Comparison of ENCODE assay signal across 8 cellular contexts in the genomic region with DNA sequence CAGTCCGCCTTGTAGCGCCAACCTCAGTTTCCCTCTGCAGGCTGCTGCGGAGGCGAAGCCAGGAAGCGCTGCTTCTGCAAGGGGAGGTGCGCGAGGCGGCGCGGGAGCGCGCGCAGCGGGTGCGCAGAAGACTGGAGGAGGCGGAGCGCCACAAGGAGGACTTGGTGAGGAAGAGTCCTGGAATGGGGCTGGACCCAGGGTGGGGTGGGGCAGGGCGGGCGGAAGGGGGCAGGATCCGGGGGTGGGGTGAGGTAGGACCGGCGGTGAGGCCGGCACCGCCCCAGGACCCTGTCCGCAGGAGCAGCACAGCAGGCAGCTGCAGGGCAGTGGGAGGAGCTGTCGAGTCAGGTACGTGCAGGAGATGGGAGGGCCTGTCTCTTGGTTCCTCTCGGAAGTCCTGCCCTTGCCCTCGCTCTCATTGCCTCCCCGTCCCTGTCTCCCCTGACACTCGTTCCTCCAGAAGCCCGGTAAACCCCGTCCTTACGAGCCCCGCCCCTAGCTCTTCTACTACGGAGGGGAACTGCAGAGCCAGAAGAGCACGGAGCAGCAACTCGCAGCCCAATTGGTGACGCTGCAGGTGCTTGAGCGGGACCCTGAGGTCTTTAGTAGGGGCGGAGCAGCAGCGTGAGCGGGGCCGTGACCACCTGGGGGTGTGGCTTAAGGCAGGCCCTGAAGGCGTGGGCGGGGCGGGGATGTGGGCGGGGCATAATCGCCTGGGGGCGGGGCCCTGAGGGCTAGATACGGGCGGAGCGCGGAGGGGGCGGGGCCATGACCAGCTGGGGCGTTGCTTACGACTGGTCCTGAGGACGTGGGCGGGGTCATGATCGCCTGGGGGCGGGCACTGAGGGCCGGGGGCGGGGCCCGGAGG.
A peak's percentile ranks its signal among the peaks of the same experiment; 100 is the strongest.
DNase-seq lines count a peak whose midpoint lies in the region; ATAC-seq, FAIRE-seq and TF ChIP-seq lines count a peak whose summit lies in the region.
"Not testable (repeated sequence)": the region's sequence is repeated elsewhere in the genome, so short reads cannot be mapped to it uniquely, and the experiment has no call there.

No MANE protein-coding gene starts in this region.

- intact Hi-C loops in spleen (cut with DNase I; ENCODE audit: low total_unique reads) = not testable (repeated sequence)

- peak in 2 of 3 donors; percentile 28 to 49 for TF ChIP-seq POLR2A in spleen (IDR thresholded peaks at IDR 0.05)

- DNase-seq in AG04450 (ENCODE audit: low read depth, low spot score) = peak; percentile 87
- DNase-seq in NCI-H2196 treated with DMSO at 0.1 percent for 48 hours (lab: John Stamatoyannopoulos, UW; ENCODE audit: unreplicated experiment) = peak; percentile 59
- peak; percentile 95 for DNase-seq in WERI-Rb-1
- peak; percentile 91 for DNase-seq in bronchial epithelial cell (ENCODE audit: low read depth)
- peak; percentile 90 to 94 (median 94) for DNase-seq in immature natural killer cell
- peak; percentile 98 for DNase-seq in spleen

- H3K4me1 ChIP-seq in spleen = peaks cover 4 to 20% (median 16%) of the 10 kb centered on the region in 6 donors

- H3K4me3 ChIP-seq in AG04450 (ENCODE audit: low read depth, low read length) (peak overlapping the region; percentile 70), WERI-Rb-1 (ENCODE audit: low read depth, low read length) (peak overlapping the region; percentile 48), bronchial epithelial cell (ENCODE audit: low read depth, low read length) (peak overlapping the region; percentile 47), spleen (peak overlapping the region; percentile 49 to 81 (median 59))

- not testable (repeated sequence) for H3K36me3 Mint-ChIP-seq in immature natural killer cell

- not testable (repeated sequence) for H3K36me3 ChIP-seq in WERI-Rb-1; bronchial epithelial cell (ENCODE audit: control insufficient read depth, insufficient read depth, low read length)
- peaks cover 0 to 20% (median 2%) of the 10 kb centered on the region in 6 donors for H3K36me3 ChIP-seq in spleen

- peak overlapping the region; percentile 92 to 98 (median 96) for H3K27ac Mint-ChIP-seq in immature natural killer cell

- H3K4me1 Mint-ChIP-seq in immature natural killer cell = peaks cover 14 to 19% of the 10 kb centered on the region in 2 donors

- H3K27me3 ChIP-seq in AG04450 (ENCODE audit: control insufficient read depth, insufficient read depth, low read length); WERI-Rb-1 (ENCODE audit: insufficient read depth, low read depth, severe bottlenecking); bronchial epithelial cell (ENCODE audit: control insufficient read depth, insufficient read depth, low read length); spleen (replicated peaks in 1 of 7): not testable (repeated sequence)

- peak overlapping the region; percentile 89 to 98 (median 96) for H3K4me3 Mint-ChIP-seq in immature natural killer cell

- peak; percentile 72 for ATAC-seq in GM18909 (IDR thresholded peaks at IDR 0.05; ENCODE audit: poor library complexity, unreplicated experiment)
- ATAC-seq in HG03139 (IDR thresholded peaks at IDR 0.05; ENCODE audit: unreplicated experiment) = peak; percentile 65

- WGBS in spleen, 5 donors = 0 to 2% (median 1%) methylated on average over 16 to 64 of the region's 64 CpGs

- FAIRE-seq in bronchial epithelial cell (lab: Jason Lieb, UNC) = not testable (repeated sequence)

- peak overlapping the region; percentile 39 for H3K27ac ChIP-seq in AG04450 (ENCODE audit: low read depth, low read length)
- peak overlapping the region; percentile 84 for H3K27ac ChIP-seq in WERI-Rb-1
- peak overlapping the region; percentile 69 to 93 (median 86) for H3K27ac ChIP-seq in spleen

- TF ChIP-seq CTCF in AG04450 (IDR thresholded peaks at IDR 0.05; ENCODE audit: low read depth, low read length); WERI-Rb-1 (IDR thresholded peaks at IDR 0.05; ENCODE audit: low read depth, low read length); bronchial epithelial cell (IDR thresholded peaks at IDR 0.05; ENCODE audit: insufficient read depth, low read length, severe bottlenecking): not testable (repeated sequence)
- TF ChIP-seq CTCF in spleen (IDR thresholded peaks at IDR 0.05 in 8 of 11, conservative IDR thresholded peaks at IDR 0.05 in 3 of 11) = peak in 1 of 11 experiments; percentile 17

- POLR2A ChIA-PET in AG04450 (lab: Yijun Ruan, JAX) = not testable (repeated sequence)

- not testable (repeated sequence) for H3K9me3 ChIP-seq in AG04450 (ENCODE audit: control insufficient read depth, insufficient read depth, low read length); WERI-Rb-1 (ENCODE audit: severe bottlenecking); spleen

- not testable (repeated sequence) for H3K9me3 Mint-ChIP-seq in immature natural killer cell

- H3K27me3 Mint-ChIP-seq in immature natural killer cell (ENCODE audit: low read depth in 3 of 3) = not testable (repeated sequence)

- CTCF ChIA-PET in AG04450 (lab: Charles Lee) = not testable (repeated sequence)

Comparison
In these comparisons a context has a peak if more than half of its experiments do, and no peak if none do; other contexts are left out.
1. Peak in every context shown above with its lines: DNase-seq, ATAC-seq, H3K4me3 ChIP-seq and H3K27ac ChIP-seq.